Comparison of ENCODE assay signal across 10 cellular contexts in the genomic region with DNA sequence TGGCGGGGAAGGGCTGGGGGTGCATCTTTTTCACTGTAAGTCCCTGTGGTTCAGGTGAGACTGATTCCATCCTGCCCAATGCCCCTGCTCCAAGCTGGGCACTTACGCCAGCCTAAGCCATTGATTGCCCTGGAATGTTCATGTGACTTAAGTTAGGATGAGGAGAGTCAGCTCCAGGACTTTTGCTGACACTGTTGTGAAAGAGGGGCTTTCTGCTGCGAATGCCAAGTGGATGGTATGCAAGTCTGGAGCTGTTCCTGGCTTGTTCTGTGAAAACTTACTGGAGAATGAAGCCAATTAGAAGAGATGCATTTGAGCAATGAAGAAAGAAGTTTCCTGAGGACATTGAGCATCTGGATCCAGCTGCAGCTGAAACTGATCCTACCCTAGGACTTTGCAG.
DNase-seq lines count a peak whose midpoint lies in the region; ATAC-seq, FAIRE-seq and TF ChIP-seq lines count a peak whose summit lies in the region.
"Had no signal": no experiment of that assay in that cellular context is flagged by ENCODE, and none has a peak within 500 bp of the region (broad histone marks: within the 10 kb centered on the region; RNA-seq: fewer than 3 reads in every experiment).

No MANE protein-coding gene starts in this region.

- H3K4me3 Mint-ChIP-seq in GM23338, result no peak overlapping the region
- H3K4me3 Mint-ChIP-seq: natural killer cell had no signal

- H3K36me3 Mint-ChIP-seq in GM23338 (ENCODE audit: low read depth), result no peaks in the 10 kb centered on the region
- H3K36me3 Mint-ChIP-seq: natural killer cell had no signal

- 10 to 21% methylated on average over 3 of the region's 3 CpGs for WGBS in gastroesophageal sphincter (ENCODE audit: low coverage in 1 of 2), 2 donors

- no peaks in the 10 kb centered on the region for H4K20me1 ChIP-seq in GM23338 (replicated peaks; ENCODE audit: insufficient read depth)

- no peaks in the 10 kb centered on the region for H3K79me2 ChIP-seq in GM23338 (replicated peaks; ENCODE audit: insufficient read depth)

- H3K27me3 ChIP-seq in GM23338 (ENCODE audit: insufficient read depth), result peaks cover 50% of the 10 kb centered on the region
- no peaks in the 10 kb centered on the region for H3K27me3 ChIP-seq in gastroesophageal sphincter
- no peaks in the 10 kb centered on the region for H3K27me3 ChIP-seq in skeletal muscle satellite cell (ENCODE audit: control insufficient read depth, insufficient read depth, low read length)

- ATAC-seq in GM23338 (no peak), SK-N-SH treated with all-trans-retinoic acid at 6 μM for 48 hours (peak; percentile 13), gastroesophageal sphincter (peak; percentile 58)
- ATAC-seq: natural killer cell had no signal

- 0 out of 2 replicates have a peak, but pooled peaks cover 3% of the 10 kb centered on the region for H3F3A ChIP-seq in GM23338 (replicated peaks; ENCODE audit: low read depth)

- DNase-seq in GM23338 (ENCODE audit: low spot score) (no peak), D721Med (ENCODE audit: insufficient read length, low spot score) (no peak), HEK293T (ENCODE audit: extremely low spot score) (no peak), activated T-cell treated with anti-CD3 and anti-CD28 coated beads for 4 hours (no peak), Kasumi-1 (lab: John Stamatoyannopoulos, UW) (no peak)
- DNase-seq: natural killer cell had no signal

- H3K36me3 ChIP-seq in GM23338 (ENCODE audit: insufficient read depth) (no peaks in the 10 kb centered on the region), gastroesophageal sphincter (no peaks in the 10 kb centered on the region), skeletal muscle satellite cell (ENCODE audit: insufficient read depth, low read length) (no peaks in the 10 kb centered on the region)
- H3K36me3 ChIP-seq: gastrocnemius medialis had no signal

- no peak for TF ChIP-seq EP300 in gastroesophageal sphincter (IDR thresholded peaks at IDR 0.05)

- H3K4me2 ChIP-seq in GM23338 (peak overlapping the region; percentile 56), skeletal muscle satellite cell (ENCODE audit: low read length) (peak overlapping the region; percentile 75)

- CTCF ChIA-PET in HEK293T (lab: Yijun Ruan, JAX), result interaction anchor here (1.1 to 1.3 kb wide), 3 partner anchors 16 to 84 kb away, joined by 3 to 9 read pairs (median 6); no protein-coding TSS in a partner anchor

- no peaks in the 10 kb centered on the region for H3K9me3 Mint-ChIP-seq in GM23338
- H3K9me3 Mint-ChIP-seq: natural killer cell had no signal

- peaks cover 54% of the 10 kb centered on the region for H3K4me1 Mint-ChIP-seq in GM23338
- H3K4me1 Mint-ChIP-seq: natural killer cell had no signal

- 0 out of 2 replicates have a peak overlapping the region, but pooled peaks have one; percentile 18 for H2AFZ ChIP-seq in GM23338

- POLR2A ChIA-PET in HEK293T (lab: Yijun Ruan, JAX), result interaction anchor here (0.6 to 0.9 kb wide), 2 partner anchors 11 to 26 kb away, joined by 3 read pairs; no protein-coding TSS in a partner anchor

- H3K27ac Mint-ChIP-seq in GM23338, result no peak overlapping the region
- H3K27ac Mint-ChIP-seq: natural killer cell had no signal

- no peak for TF ChIP-seq POLR2A in gastroesophageal sphincter (IDR thresholded peaks at IDR 0.05)

- TF ChIP-seq CTCF in GM23338 (conservative IDR thresholded peaks at IDR 0.05; ENCODE audit: low read depth in 2 of 2) (no peak), gastroesophageal sphincter (IDR thresholded peaks at IDR 0.05) (no peak), D721Med (IDR thresholded peaks at IDR 0.05; ENCODE audit: insufficient read depth, missing control alignments) (no peak)

- no peak overlapping the region for H3K4me3 ChIP-seq in GM23338
- H3K4me3 ChIP-seq in gastroesophageal sphincter, result no peak overlapping the region
- peak overlapping the region; percentile 11 for H3K4me3 ChIP-seq in skeletal muscle satellite cell (ENCODE audit: low read length)
- H3K4me3 ChIP-seq: gastrocnemius medialis had no signal

- H3K9me2 ChIP-seq in GM23338 (ENCODE audit: insufficient read depth), result no peaks in the 10 kb centered on the region; the same call in 1 of the 2 replicates

- peak overlapping the region; percentile 30 for H3K9ac ChIP-seq in skeletal muscle satellite cell (ENCODE audit: low read depth, low read length)

- H3K27me3 Mint-ChIP-seq in GM23338 (ENCODE audit: insufficient read depth, low read depth, poor library complexity), result peaks cover 28% of the 10 kb centered on the region

- no peaks in the 10 kb centered on the region for H3K9me3 ChIP-seq in gastroesophageal sphincter
- H3K9me3 ChIP-seq in skeletal muscle satellite cell (replicated peaks; ENCODE audit: low read length), result no peaks in the 10 kb centered on the region
- H3K9me3 ChIP-seq: gastrocnemius medialis had no signal

- FAIRE-seq in D721Med (lab: Jason Lieb, UNC), result no peak

- H3K27ac ChIP-seq in GM23338 (ENCODE audit: low read depth), result no peak overlapping the region
- peak overlapping the region in 3 of 4 donors; percentile 60 to 74 (median 72) for H3K27ac ChIP-seq in gastroesophageal sphincter

- H3K4me1 ChIP-seq in GM23338 (ENCODE audit: insufficient read depth) (peaks cover 53% of the 10 kb centered on the region), gastroesophageal sphincter (peaks cover 0 to 40% (median 25%) of the 10 kb centered on the region in 3 donors), skeletal muscle satellite cell (ENCODE audit: control insufficient read depth, insufficient read depth, low read length) (peaks cover 48% of the 10 kb centered on the region)

TF ChIP-seq in GM23338, 12 proteins besides CTCF, POLR2A, EP300 and RAD21 (continues in another document):
- TF ChIP-seq JUNB (IDR thresholded peaks at IDR 0.05; ENCODE audit: unreplicated experiment) (no peak), ZNF114 (CRISPR knock-in tag; IDR thresholded peaks at IDR 0.05) (no peak), STAT1 (IDR thresholded peaks at IDR 0.05; ENCODE audit: unreplicated experiment) (no peak)

TF ChIP-seq in SK-N-SH treated with all-trans-retinoic acid at 6 μM for 48 hours, 23 proteins besides CTCF, POLR2A, EP300 and RAD21 (continues in another document):
- TF ChIP-seq ZC3H10 (CRISPR knock-in tag; IDR thresholded peaks at IDR 0.05) (no peak), ZNF8 (CRISPR knock-in tag; IDR thresholded peaks at IDR 0.05) (no peak), TCF4 (CRISPR knock-in tag; IDR thresholded peaks at IDR 0.05; ENCODE audit: borderline replicate concordance) (no peak), RARB (CRISPR knock-in tag; IDR thresholded peaks at IDR 0.05) (no peak), OSR1 (CRISPR knock-in tag; IDR thresholded peaks at IDR 0.05) (no peak), CSDC2 (CRISPR knock-in tag; IDR thresholded peaks at IDR 0.05) (no peak), BACH2 (CRISPR knock-in tag; IDR thresholded peaks at IDR 0.05; ENCODE audit: borderline replicate concordance) (no peak), ZFP3 (CRISPR knock-in tag; IDR thresholded peaks at IDR 0.05) (no peak), ZFP30 (CRISPR knock-in tag; IDR thresholded peaks at IDR 0.05) (no peak), PATZ1 (CRISPR knock-in tag; IDR thresholded peaks at IDR 0.05; ENCODE audit: borderline replicate concordance) (no peak), ZNF70 (CRISPR knock-in tag; IDR thresholded peaks at IDR 0.05) (no peak), ISL1 (CRISPR knock-in tag; IDR thresholded peaks at IDR 0.05) (no peak)

TF ChIP-seq in HEK293T, 16 proteins besides CTCF, POLR2A, EP300 and RAD21:
- no peak for TF ChIP-seq ZNF384 (IDR thresholded peaks at IDR 0.05)
- no peak for TF ChIP-seq NFRKB (IDR thresholded peaks at IDR 0.05)
- no peak for TF ChIP-seq FOXA1 (IDR thresholded peaks at IDR 0.05)
- no peak for TF ChIP-seq FOXK2 (IDR thresholded peaks at IDR 0.05)
- no peak for TF ChIP-seq BHLHE40 (IDR thresholded peaks at IDR 0.05; ENCODE audit: borderline replicate concordance)
- no peak for TF ChIP-seq SP1 (IDR thresholded peaks at IDR 0.05)
- no peak for TF ChIP-seq SUZ12 (IDR thresholded peaks at IDR 0.05)
- no peak for TF ChIP-seq L3MBTL2 (conservative IDR thresholded peaks at IDR 0.05)
- TF ChIP-seq HDGF (IDR thresholded peaks at IDR 0.05; ENCODE audit: borderline replicate concordance), result no peak
- no peak for TF ChIP-seq CTBP1 (IDR thresholded peaks at IDR 0.05; ENCODE audit: borderline replicate concordance)
- TF ChIP-seq LEF1 (IDR thresholded peaks at IDR 0.05; ENCODE audit: borderline replicate concordance), result no peak
- TF ChIP-seq PKNOX1 (IDR thresholded peaks at IDR 0.05), result no peak
- no peak for TF ChIP-seq FOXM1 (IDR thresholded peaks at IDR 0.05; ENCODE audit: borderline replicate concordance)
- TF ChIP-seq TARDBP (IDR thresholded peaks at IDR 0.05), result no peak
- TF ChIP-seq ELF4 (IDR thresholded peaks at IDR 0.05), result no peak
- TF ChIP-seq ARNT (IDR thresholded peaks at IDR 0.05), result no peak
